In the genomic region with DNA sequence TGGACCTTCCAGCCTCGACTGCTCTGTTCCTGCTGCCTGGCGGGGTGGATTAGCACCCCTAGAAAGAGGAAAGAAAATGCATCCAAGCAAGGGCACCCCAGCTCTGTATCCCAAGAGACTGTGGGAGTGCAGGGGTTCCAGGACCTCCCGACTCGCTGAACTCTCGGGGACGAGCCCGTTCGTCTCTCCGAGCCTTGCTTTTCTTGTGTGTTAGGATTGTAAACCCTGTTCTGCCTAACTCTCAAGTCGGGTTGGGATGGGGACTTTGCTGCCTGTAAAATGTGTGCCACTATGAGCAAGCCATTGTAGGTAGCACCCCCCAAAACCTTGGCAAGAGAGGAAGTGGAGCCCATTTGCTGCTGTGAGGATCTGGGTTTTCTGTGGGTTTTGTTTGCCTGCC, we compare ENCODE assay signal across 38 cellular contexts.
"Had no signal": no experiment of that assay in that cellular context is flagged by ENCODE, and none has a peak within 500 bp of the region (broad histone marks: within the 10 kb centered on the region; RNA-seq: fewer than 3 reads in every experiment).

No MANE protein-coding gene starts in this region.

- DNase-seq: activated effector memory CD4-positive, alpha-beta T cell treated with anti-CD3 and anti-CD28 coated beads, Interleukin-2, amount 50 U/mL, for 16 hours; activated effector memory CD4-positive, alpha-beta T cell treated with Interleukin-2 at 50 U/mL for 16 hours; activated gamma-delta T cell; activated gamma-delta T cell treated with Interleukin-2 at 50 U/mL for 16 hours; activated naive CD4-positive, alpha-beta T cell; activated naive CD4-positive, alpha-beta T cell treated with anti-CD3 and anti-CD28 coated beads for 36 hours; activated naive CD4-positive, alpha-beta T cell treated with anti-CD3 and anti-CD28 coated beads, Interleukin-2, amount 10 ng/mL, durations not matched to agents 7 days and 5 days; activated naive CD4-positive, alpha-beta T cell treated with anti-CD3 and anti-CD28 coated beads, Interleukin-2, amount 50 U/mL, for 16 hours; activated naive CD4-positive, alpha-beta T cell treated with Interleukin-2 at 50 U/mL for 16 hours; activated naive CD8-positive, alpha-beta T cell treated with anti-CD3 and anti-CD28 coated beads for 36 hours; activated naive CD8-positive, alpha-beta T cell treated with anti-CD3 and anti-CD28 coated beads, Interleukin-2, amount 10 ng/mL, durations not matched to agents 7 days and 5 days; activated naive CD8-positive, alpha-beta T cell treated with anti-CD3 and anti-CD28 coated beads, Interleukin-2, amount 50 U/mL, for 24 hours; activated T-cell treated with anti-CD3 and anti-CD28 coated beads, Interleukin-2, amount 50 U/mL, for 1 hour; activated T-cell treated with anti-CD3 and anti-CD28 coated beads, Interleukin-2, amount 50 U/mL, for 24 hours; activated T-cell treated with anti-CD3 and anti-CD28 coated beads, Interleukin-2, amount 50 U/mL, for 4 hours; activated T-cell treated with anti-CD3 and anti-CD28 coated beads, Interleukin-2, amount 50 U/mL, for 48 hours; activated T-cell treated with anti-CD3 and anti-CD28 coated beads, Interleukin-2, amount 50 U/mL, for 72 hours; adrenal gland; amniotic stem cell; amygdala; anterior cingulate cortex; aorta; body of pancreas; brain microvascular endothelial cell; caudate nucleus; central memory CD4-positive, alpha-beta T cell; cerebellar nuclear complex had no signal

- H3K4me1 ChIP-seq: adrenal gland, ascending aorta, breast epithelium had no signal

- H3K27me3 ChIP-seq: adrenal gland, ascending aorta, body of pancreas, brain microvascular endothelial cell, breast epithelium, cardiac muscle cell had no signal

- ATAC-seq: activated naive CD4-positive, alpha-beta T cell treated with anti-CD3 and anti-CD28 coated beads, Interleukin-2, amount 50 U/mL, for 72 hours; activated naive CD8-positive, alpha-beta T cell treated with anti-CD3 and anti-CD28 coated beads, Interleukin-2, amount 50 U/mL, for 24 hours; activated T-cell treated with anti-CD3 and anti-CD28 coated beads, Interleukin-2, amount 50 U/mL, for 4 hours; activated T-cell treated with anti-CD3 and anti-CD28 coated beads, Interleukin-2, amount 50 U/mL, for 72 hours; activated T-helper 17 cell treated with anti-CD3 and anti-CD28 coated beads, Interleukin-2, amount 50 U/mL, for 72 hours; body of pancreas had no signal

- H3K9me3 ChIP-seq: adrenal gland, body of pancreas had no signal

- H3K4me3 ChIP-seq: adrenal gland, ascending aorta, body of pancreas, breast epithelium, cardiac muscle cell had no signal

- H3K36me3 Mint-ChIP-seq: activated naive CD4-positive, alpha-beta T cell treated with anti-CD3 and anti-CD28 coated beads, Interleukin-2, amount 10 ng/mL, durations not matched to agents 7 days and 5 days; activated naive CD4-positive, alpha-beta T cell treated with anti-CD3 and anti-CD28 coated beads, Interleukin-2, amount 50 U/mL, for 24 hours; activated naive CD4-positive, alpha-beta T cell treated with anti-CD3 and anti-CD28 coated beads, Interleukin-2, amount 50 U/mL, for 72 hours; activated naive CD8-positive, alpha-beta T cell; activated naive CD8-positive, alpha-beta T cell treated with anti-CD3 and anti-CD28 coated beads for 36 hours; activated naive CD8-positive, alpha-beta T cell treated with anti-CD3 and anti-CD28 coated beads, Interleukin-2, amount 10 ng/mL, durations not matched to agents 7 days and 5 days had no signal

- H3K27ac ChIP-seq: adrenal gland, ascending aorta, body of pancreas, brain microvascular endothelial cell, breast epithelium, cardiac muscle cell had no signal

- H3K4me1 Mint-ChIP-seq: activated naive CD4-positive, alpha-beta T cell treated with anti-CD3 and anti-CD28 coated beads, Interleukin-2, amount 10 ng/mL, durations not matched to agents 7 days and 5 days; activated naive CD4-positive, alpha-beta T cell treated with anti-CD3 and anti-CD28 coated beads, Interleukin-2, amount 50 U/mL, for 24 hours; activated naive CD8-positive, alpha-beta T cell treated with anti-CD3 and anti-CD28 coated beads for 36 hours; activated naive CD8-positive, alpha-beta T cell treated with anti-CD3 and anti-CD28 coated beads, Interleukin-2, amount 10 ng/mL, durations not matched to agents 7 days and 5 days; activated naive CD8-positive, alpha-beta T cell treated with anti-CD3 and anti-CD28 coated beads, Interleukin-2, amount 50 U/mL, for 24 hours; activated T-helper 17 cell treated with anti-CD3 and anti-CD28 coated beads, Interleukin-2, amount 50 U/mL, for 72 hours; central memory CD8-positive, alpha-beta T cell had no signal

- H3K36me3 ChIP-seq: adrenal gland, ascending aorta, brain microvascular endothelial cell, breast epithelium, cardiac muscle cell had no signal

- H3K4me3 Mint-ChIP-seq: activated naive CD4-positive, alpha-beta T cell treated with anti-CD3 and anti-CD28 coated beads for 36 hours; activated naive CD4-positive, alpha-beta T cell treated with anti-CD3 and anti-CD28 coated beads, Interleukin-2, amount 10 ng/mL, durations not matched to agents 7 days and 5 days; activated naive CD4-positive, alpha-beta T cell treated with anti-CD3 and anti-CD28 coated beads, Interleukin-2, amount 50 U/mL, for 24 hours; activated naive CD8-positive, alpha-beta T cell; activated naive CD8-positive, alpha-beta T cell treated with anti-CD3 and anti-CD28 coated beads for 36 hours; activated naive CD8-positive, alpha-beta T cell treated with anti-CD3 and anti-CD28 coated beads, Interleukin-2, amount 10 ng/mL, durations not matched to agents 7 days and 5 days; activated naive CD8-positive, alpha-beta T cell treated with anti-CD3 and anti-CD28 coated beads, Interleukin-2, amount 50 U/mL, for 24 hours; activated T-cell treated with anti-CD3 and anti-CD28 coated beads, Interleukin-2, amount 50 U/mL, for 24 hours; activated T-cell treated with anti-CD3 and anti-CD28 coated beads, Interleukin-2, amount 50 U/mL, for 4 hours; activated T-cell treated with anti-CD3 and anti-CD28 coated beads, Interleukin-2, amount 50 U/mL, for 72 hours; activated T-helper 1 cell treated with anti-CD3 and anti-CD28 coated beads, Interleukin-12 subunit alpha, Interleukin-12 subunit beta, Interleukin-2, Interleukin-4 antibody, amounts not matched to agents 30 ng/mL and 10 ng/mL and 1 ng/mL, durations not matched to agents 14 hours and 24 hours and 36 hours; activated T-helper 17 cell treated with anti-CD3 and anti-CD28 coated beads, Interleukin-2, amount 50 U/mL, for 72 hours; brain; central memory CD8-positive, alpha-beta T cell had no signal

- H3K9me3 Mint-ChIP-seq: activated naive CD4-positive, alpha-beta T cell treated with anti-CD3 and anti-CD28 coated beads for 36 hours; activated naive CD4-positive, alpha-beta T cell treated with anti-CD3 and anti-CD28 coated beads, Interleukin-2, amount 10 ng/mL, durations not matched to agents 7 days and 5 days; activated naive CD4-positive, alpha-beta T cell treated with anti-CD3 and anti-CD28 coated beads, Interleukin-2, amount 50 U/mL, for 24 hours; activated naive CD4-positive, alpha-beta T cell treated with anti-CD3 and anti-CD28 coated beads, Interleukin-2, amount 50 U/mL, for 72 hours; activated naive CD8-positive, alpha-beta T cell treated with anti-CD3 and anti-CD28 coated beads for 36 hours; activated naive CD8-positive, alpha-beta T cell treated with anti-CD3 and anti-CD28 coated beads, Interleukin-2, amount 10 ng/mL, durations not matched to agents 7 days and 5 days; activated naive CD8-positive, alpha-beta T cell treated with anti-CD3 and anti-CD28 coated beads, Interleukin-2, amount 50 U/mL, for 24 hours; activated T-cell treated with anti-CD3 and anti-CD28 coated beads, Interleukin-2, amount 50 U/mL, for 24 hours; activated T-cell treated with anti-CD3 and anti-CD28 coated beads, Interleukin-2, amount 50 U/mL, for 4 hours; activated T-helper 1 cell treated with anti-CD3 and anti-CD28 coated beads, Interleukin-12 subunit alpha, Interleukin-12 subunit beta, Interleukin-2, Interleukin-4 antibody, amounts not matched to agents 30 ng/mL and 10 ng/mL and 1 ng/mL, durations not matched to agents 14 hours and 24 hours and 36 hours; activated T-helper 17 cell treated with anti-CD3 and anti-CD28 coated beads, Interleukin-2, amount 50 U/mL, for 72 hours; activated T-helper 2 cell treated with anti-CD3 and anti-CD28 coated beads, Interferon-gamma antibody, Interleukin-2, Interleukin-4, amounts not matched to agents 10 μg/mL and 5 μg/mL and 100 μg/mL, durations not matched to agents 14 hours and 24 hours and 36 hours; central memory CD8-positive, alpha-beta T cell had no signal

- H3K27ac Mint-ChIP-seq: activated naive CD4-positive, alpha-beta T cell treated with anti-CD3 and anti-CD28 coated beads for 36 hours; activated naive CD4-positive, alpha-beta T cell treated with anti-CD3 and anti-CD28 coated beads, Interleukin-2, amount 10 ng/mL, durations not matched to agents 7 days and 5 days; activated naive CD4-positive, alpha-beta T cell treated with anti-CD3 and anti-CD28 coated beads, Interleukin-2, amount 50 U/mL, for 24 hours; activated naive CD8-positive, alpha-beta T cell; activated naive CD8-positive, alpha-beta T cell treated with anti-CD3 and anti-CD28 coated beads for 36 hours; activated naive CD8-positive, alpha-beta T cell treated with anti-CD3 and anti-CD28 coated beads, Interleukin-2, amount 10 ng/mL, durations not matched to agents 7 days and 5 days; activated naive CD8-positive, alpha-beta T cell treated with anti-CD3 and anti-CD28 coated beads, Interleukin-2, amount 50 U/mL, for 24 hours; activated T-cell treated with anti-CD3 and anti-CD28 coated beads, Interleukin-2, amount 50 U/mL, for 24 hours; activated T-cell treated with anti-CD3 and anti-CD28 coated beads, Interleukin-2, amount 50 U/mL, for 72 hours; activated T-helper 1 cell treated with anti-CD3 and anti-CD28 coated beads, Interleukin-12 subunit alpha, Interleukin-12 subunit beta, Interleukin-2, Interleukin-4 antibody, amounts not matched to agents 30 ng/mL and 10 ng/mL and 1 ng/mL, durations not matched to agents 14 hours and 24 hours and 36 hours; activated T-helper 17 cell treated with anti-CD3 and anti-CD28 coated beads, Interleukin-2, amount 50 U/mL, for 72 hours; activated T-helper 2 cell treated with anti-CD3 and anti-CD28 coated beads, Interferon-gamma antibody, Interleukin-2, Interleukin-4, amounts not matched to agents 10 μg/mL and 5 μg/mL and 100 μg/mL, durations not matched to agents 14 hours and 24 hours and 36 hours had no signal

- H3K27me3 Mint-ChIP-seq: activated naive CD8-positive, alpha-beta T cell treated with anti-CD3 and anti-CD28 coated beads, Interleukin-2, amount 50 U/mL, for 24 hours had no signal
